In genomic region chr4:113248320-113248719, GRCh38 we compare ENCODE assay signal across 14 cellular contexts.
DNase-seq lines count a peak whose midpoint lies in the region; ATAC-seq and TF ChIP-seq lines count a peak whose summit lies in the region.
"Had no signal": no experiment of that assay in that cellular context is flagged by ENCODE, and none has a peak within 500 bp of the region (broad histone marks: within the 10 kb centered on the region; RNA-seq: fewer than 3 reads in every experiment).

No MANE protein-coding gene starts in this region.

- BruUV-seq in HCT116 (replicated peaks; lab: Mats Ljungman, UMichigan): no TSS peak

- CTCF ChIA-PET in HCT116 (lab: Charles Lee): interaction anchor here (0.6 kb wide), 1 partner anchor 142 kb away, joined by 3 read pairs; no protein-coding TSS in a partner anchor

- no peak overlapping the region for H3K4me3 Mint-ChIP-seq in CD14-positive monocyte
- H3K4me3 Mint-ChIP-seq: activated CD4-positive, alpha-beta memory T cell treated with anti-CD3 and anti-CD28 coated beads for 36 hours had no signal

- H3K27me3 ChIP-seq in HCT116 (ENCODE audit: insufficient read depth, low read length): no peaks in the 10 kb centered on the region
- H3K27me3 ChIP-seq in colonic mucosa: no peaks in the 10 kb centered on the region
- H3K27me3 ChIP-seq: heart right ventricle, transverse colon had no signal

- TF ChIP-seq RAD21 in HCT116 (IDR thresholded peaks at IDR 0.05; ENCODE audit: low read depth): peak; percentile 49

- H4K20me1 ChIP-seq in HCT116 (ENCODE audit: insufficient read depth): no peaks in the 10 kb centered on the region

- no peak overlapping the region for H3K4me2 ChIP-seq in HCT116 (ENCODE audit: low read length)
- H3K4me2 ChIP-seq: KMS-11 had no signal

- TF ChIP-seq CTCF in HCT116 (IDR thresholded peaks at IDR 0.05 in 2 of 3, conservative IDR thresholded peaks at IDR 0.05 in 1 of 3; ENCODE audit: borderline replicate concordance in 1 of 3, insufficient read depth in 1 of 3, low read depth in 2 of 3, low read length in 2 of 3): peak in 2 of 3 experiments; percentile 47 to 64; a peak in 4 of 6 replicates
- TF ChIP-seq CTCF in CD14-positive monocyte (IDR thresholded peaks at IDR 0.05): no peak
- TF ChIP-seq CTCF in colonic mucosa (IDR thresholded peaks at IDR 0.05): no peak

- H3K9me2 ChIP-seq in HCT116 (ENCODE audit: insufficient read depth): no peaks in the 10 kb centered on the region

- H3K36me3 Mint-ChIP-seq in CD14-positive monocyte: no peaks in the 10 kb centered on the region
- H3K36me3 Mint-ChIP-seq: activated CD4-positive, alpha-beta memory T cell treated with anti-CD3 and anti-CD28 coated beads for 36 hours had no signal

- TF ChIP-seq POLR2A in HCT116 (IDR thresholded peaks at IDR 0.05; ENCODE audit: borderline replicate concordance, extremely low read depth, insufficient read depth, insufficient read length): no peak

- H3K36me3 ChIP-seq in HCT116 (ENCODE audit: control insufficient read depth in 1 of 2, insufficient read depth in 2 of 2, low read length in 2 of 2) (no peaks in the 10 kb centered on the region), colonic mucosa (no peaks in the 10 kb centered on the region)
- H3K36me3 ChIP-seq: transverse colon had no signal

- POLR2A ChIA-PET in HCT116 (lab: Charles Lee): no interaction called here

- H3K9ac ChIP-seq in HCT116 (ENCODE audit: low read length) (no peak overlapping the region), colonic mucosa (ENCODE audit: low read depth in 2 of 2, low read length in 2 of 2) (no peak overlapping the region)
- H3K9ac ChIP-seq: KMS-11 had no signal

- in situ Hi-C loops in SK-MEL-5 (cut with HindIII; ENCODE audit: low pct_unique_long_range_greater_than_20kb, low sequenced_read_pairs): no loop called here

- DNase-seq in EH (ENCODE audit: low read depth) (peak; percentile 28), HCT116 (ENCODE audit: low read depth, low spot score) (peak; percentile 4), SK-MEL-5 (ENCODE audit: low read depth, low spot score) (peak; percentile 71), iPS-NIHi11 (ENCODE audit: low spot score) (peak; percentile 23), CD14-positive monocyte (ENCODE audit: low spot score) (no peak), colonic mucosa (no peak), T-helper 9 cell (no peak)
- DNase-seq: activated CD4-positive, alpha-beta memory T cell treated with anti-CD3 and anti-CD28 coated beads for 36 hours; activated gamma-delta T cell; heart right ventricle; nucleus accumbens; transverse colon had no signal

- no peak overlapping the region for H2AFZ ChIP-seq in HCT116 (ENCODE audit: low read depth, low read length, poor library complexity, severe bottlenecking)

- H3K27ac ChIP-seq in HCT116 (ENCODE audit: low read depth, low read length) (no peak overlapping the region), colonic mucosa (no peak overlapping the region)
- H3K27ac ChIP-seq: heart right ventricle, KMS-11, transverse colon had no signal

- H3K79me2 ChIP-seq in HCT116 (ENCODE audit: insufficient read depth, low read length): no peaks in the 10 kb centered on the region

- peak; percentile 73 for ATAC-seq in HCT116
- ATAC-seq in GM19351 (IDR thresholded peaks at IDR 0.05; ENCODE audit: unreplicated experiment): no peak

- RAD21 ChIA-PET in HCT116 (lab: Charles Lee; ENCODE audit: low non-redundant PET in 1 of 2, low total read pairs in 2 of 2, uncharacterized antibody in 2 of 2, unreplicated experiment in 2 of 2): no interaction called here

- peak overlapping the region in 1 of 7 donors; percentile 25 for H3K27ac Mint-ChIP-seq in CD14-positive monocyte
- H3K27ac Mint-ChIP-seq: activated CD4-positive, alpha-beta memory T cell treated with anti-CD3 and anti-CD28 coated beads for 36 hours had no signal

- H3K4me3 ChIP-seq in HCT116 (replicated peaks in 1 of 2; ENCODE audit: low read depth in 1 of 2, low read length in 2 of 2): no peak overlapping the region
- H3K4me3 ChIP-seq in colonic mucosa: no peak overlapping the region
- H3K4me3 ChIP-seq: heart right ventricle, transverse colon had no signal

- peaks cover 0 to 2% (median 0%) of the 10 kb centered on the region in 3 donors for H3K27me3 Mint-ChIP-seq in CD14-positive monocyte (ENCODE audit: low read depth in 3 of 3)

- no peaks in the 10 kb centered on the region for H3K4me1 Mint-ChIP-seq in CD14-positive monocyte

- H3K4me1 ChIP-seq in HCT116 (ENCODE audit: control insufficient read depth in 1 of 2, insufficient read depth in 2 of 2, low read length in 2 of 2): no peaks in the 10 kb centered on the region
- no peaks in the 10 kb centered on the region for H3K4me1 ChIP-seq in colonic mucosa
- H3K4me1 ChIP-seq: heart right ventricle, transverse colon had no signal

- intact Hi-C loops in HCT116 (cut with micrococcal nuclease) (loop anchor here (5.0 kb wide), 1 partner anchor 141 kb away; no protein-coding TSS in a partner anchor), CD14-positive monocyte (cut with micrococcal nuclease) (no loop called here), colonic mucosa (cut with DNase I) (no loop called here)

- H3K9me3 ChIP-seq in HCT116 (ENCODE audit: control insufficient read depth in 1 of 2, insufficient read depth in 1 of 2, low read depth in 1 of 2, low read length in 2 of 2) (no peaks in the 10 kb centered on the region), colonic mucosa (no peaks in the 10 kb centered on the region)
- H3K9me3 ChIP-seq: heart right ventricle, transverse colon had no signal

- H3K9me3 Mint-ChIP-seq in CD14-positive monocyte: peaks cover 0 to 4% (median 0%) of the 10 kb centered on the region in 7 donors

TF ChIP-seq in HCT116, 20 proteins besides CTCF, POLR2A, EP300 and RAD21 (continues in another document):
- TF ChIP-seq ATF3 (IDR thresholded peaks at IDR 0.05) (no peak), EGR1 (IDR thresholded peaks at IDR 0.05; ENCODE audit: low read depth) (no peak), EZH2phosphoT487 (IDR thresholded peaks at IDR 0.05; ENCODE audit: borderline replicate concordance) (no peak), ZBTB33 (IDR thresholded peaks at IDR 0.05; ENCODE audit: extremely low read depth, insufficient replicate concordance, low read length) (no peak), MAX (IDR thresholded peaks at IDR 0.05) (no peak), SP1 (IDR thresholded peaks at IDR 0.05; ENCODE audit: low read depth) (no peak), ELF1 (IDR thresholded peaks at IDR 0.05; ENCODE audit: borderline replicate concordance, low read depth) (no peak), CBX3 (IDR thresholded peaks at IDR 0.05; ENCODE audit: low read depth) (no peak), YY1 (IDR thresholded peaks at IDR 0.05; ENCODE audit: extremely low read depth, insufficient replicate concordance, low read depth, low read length) (no peak), ZNF274 (IDR thresholded peaks at IDR 0.05; ENCODE audit: low read depth, low read length) (no peak), POLR2AphosphoS5 (IDR thresholded peaks at IDR 0.05; ENCODE audit: low read depth, low read length) (no peak), REST (IDR thresholded peaks at IDR 0.05; ENCODE audit: low read depth) (no peak), FOSL1 (IDR thresholded peaks at IDR 0.05; ENCODE audit: low read depth) (no peak), ZFX (IDR thresholded peaks at IDR 0.05) (no peak), TCF7L2 (IDR thresholded peaks at IDR 0.05; ENCODE audit: borderline replicate concordance, extremely low read depth, insufficient read depth, insufficient read length) (no peak)

Comparison
In these comparisons a context has a peak if more than half of its experiments do, and no peak if none do; other contexts are left out.
1. DNase-seq: peak in EH (single experiment), HCT116 (single experiment), SK-MEL-5 (single experiment) and iPS-NIHi11 (single experiment); none in CD14-positive monocyte (single experiment), colonic mucosa (single experiment) and T-helper 9 cell (single experiment).
2. CTCF ChIP-seq: peak in HCT116 (2 of 3); none in CD14-positive monocyte (single experiment) and colonic mucosa (single experiment).